10 cellular contexts compared by ENCODE assay signal in genomic region chr1:15089244-15089992, GRCh38.
DNase-seq lines count a peak whose midpoint lies in the region; ATAC-seq and TF ChIP-seq lines count a peak whose summit lies in the region.
"Had no signal": no experiment of that assay in that cellular context is flagged by ENCODE, and none has a peak within 500 bp of the region (broad histone marks: within the 10 kb centered on the region; RNA-seq: fewer than 3 reads in every experiment).

No MANE protein-coding gene starts in this region.

- no peaks in the 10 kb centered on the region for H3K36me3 ChIP-seq in HCT116 (ENCODE audit: control insufficient read depth in 1 of 2, insufficient read depth in 2 of 2, low read length in 2 of 2)
- H3K36me3 ChIP-seq: Peyer's patch had no signal

- no peak for TF ChIP-seq CTCF in HCT116 (IDR thresholded peaks at IDR 0.05 in 2 of 3, conservative IDR thresholded peaks at IDR 0.05 in 1 of 3; ENCODE audit: borderline replicate concordance in 1 of 3, insufficient read depth in 1 of 3, low read depth in 2 of 3, low read length in 2 of 3)

- peaks cover 23 to 28% of the 10 kb centered on the region in 2 experiments for H3K4me1 ChIP-seq in HCT116 (ENCODE audit: control insufficient read depth in 1 of 2, insufficient read depth in 2 of 2, low read length in 2 of 2)

- no peaks in the 10 kb centered on the region for H3K79me2 ChIP-seq in HCT116 (ENCODE audit: insufficient read depth, low read length)

- peak overlapping the region; percentile 75 for H3K4me2 ChIP-seq in HCT116 (ENCODE audit: low read length)

- no peak overlapping the region for H3K9ac ChIP-seq in HCT116 (ENCODE audit: low read length)

- ATAC-seq in HCT116 (no peak; the same call in 1 of the 2 replicates), esophagus mucosa (peak; percentile 50), GM19324 (IDR thresholded peaks at IDR 0.05; ENCODE audit: low FRiP score, unreplicated experiment) (no peak), HG03378 (IDR thresholded peaks at IDR 0.05; ENCODE audit: unreplicated experiment) (no peak)

- CTCF ChIA-PET in HCT116 (lab: Charles Lee) = interaction anchor here (0.7 kb wide), 1 partner anchor 8 kb away, joined by 3 read pairs; no protein-coding TSS in a partner anchor

- no peak for TF ChIP-seq RAD21 in HCT116 (IDR thresholded peaks at IDR 0.05; ENCODE audit: low read depth)

- intact Hi-C loops in HCT116 (cut with micrococcal nuclease) = no loop called here
- intact Hi-C loops in posterior vena cava (cut with DNase I) = no loop called here

- no peak for TF ChIP-seq POLR2A in HCT116 (IDR thresholded peaks at IDR 0.05; ENCODE audit: borderline replicate concordance, extremely low read depth, insufficient read depth, insufficient read length)

- H2AFZ ChIP-seq in HCT116 (ENCODE audit: low read depth, low read length, poor library complexity, severe bottlenecking) = peak overlapping the region; percentile 41

- POLR2A ChIA-PET in HCT116 (lab: Charles Lee) = no interaction called here

- H3K4me3 ChIP-seq in HCT116 (replicated peaks in 1 of 2; ENCODE audit: low read depth in 1 of 2, low read length in 2 of 2) = no peak overlapping the region
- H3K4me3 ChIP-seq: Peyer's patch had no signal

- H3K9me3 ChIP-seq in HCT116 (ENCODE audit: control insufficient read depth in 1 of 2, insufficient read depth in 1 of 2, low read depth in 1 of 2, low read length in 2 of 2) = no peaks in the 10 kb centered on the region
- H3K9me3 ChIP-seq: Peyer's patch had no signal

- no peak overlapping the region for H3K27ac ChIP-seq in HCT116 (ENCODE audit: low read depth, low read length)

- RAD21 ChIA-PET in HCT116 (lab: Charles Lee; ENCODE audit: low non-redundant PET in 1 of 2, low total read pairs in 2 of 2, uncharacterized antibody in 2 of 2, unreplicated experiment in 2 of 2) = interaction anchor here (0.6 kb wide), 2 partner anchors 233 to 1861 kb away, joined by 3 read pairs; no protein-coding TSS in a partner anchor

- H3K9me2 ChIP-seq in HCT116 (ENCODE audit: insufficient read depth) = no peaks in the 10 kb centered on the region

- DNase-seq in HCT116 (ENCODE audit: low read depth, low spot score) (no peak), OCI-M1 (lab: John Stamatoyannopoulos, UW) (peak; percentile 46), posterior vena cava (ENCODE audit: low spot score) (peak; percentile 23), NCI-H146 (lab: John Stamatoyannopoulos, UW) (no peak), HK-2 (ENCODE audit: unreplicated experiment) (no peak)
- DNase-seq: activated CD4-positive, alpha-beta T cell treated with anti-CD3 and anti-CD28 coated beads for 4 hours had no signal

- BruUV-seq in HCT116 (replicated peaks; lab: Mats Ljungman, UMichigan) = no TSS peak

- no peaks in the 10 kb centered on the region for H4K20me1 ChIP-seq in HCT116 (ENCODE audit: insufficient read depth)

- H3K27me3 ChIP-seq in HCT116 (ENCODE audit: insufficient read depth, low read length) = no peaks in the 10 kb centered on the region
- H3K27me3 ChIP-seq: Peyer's patch had no signal

TF ChIP-seq in HCT116, 20 proteins besides CTCF, POLR2A, EP300 and RAD21:
- TF ChIP-seq SIN3A (IDR thresholded peaks at IDR 0.05; ENCODE audit: low read depth) = no peak
- no peak for TF ChIP-seq EZH2 (IDR thresholded peaks at IDR 0.05)
- TF ChIP-seq YY1 (IDR thresholded peaks at IDR 0.05; ENCODE audit: extremely low read depth, insufficient replicate concordance, low read depth, low read length) = no peak

Comparison
In these comparisons a context has a peak if more than half of its experiments do, and no peak if none do; other contexts are left out.
1. DNase-seq: peak in OCI-M1 (single experiment) and posterior vena cava (single experiment); none in HCT116 (single experiment), NCI-H146 (single experiment) and HK-2 (single experiment).